Comparison of ENCODE assay signal across 18 cellular contexts in the genomic region with DNA sequence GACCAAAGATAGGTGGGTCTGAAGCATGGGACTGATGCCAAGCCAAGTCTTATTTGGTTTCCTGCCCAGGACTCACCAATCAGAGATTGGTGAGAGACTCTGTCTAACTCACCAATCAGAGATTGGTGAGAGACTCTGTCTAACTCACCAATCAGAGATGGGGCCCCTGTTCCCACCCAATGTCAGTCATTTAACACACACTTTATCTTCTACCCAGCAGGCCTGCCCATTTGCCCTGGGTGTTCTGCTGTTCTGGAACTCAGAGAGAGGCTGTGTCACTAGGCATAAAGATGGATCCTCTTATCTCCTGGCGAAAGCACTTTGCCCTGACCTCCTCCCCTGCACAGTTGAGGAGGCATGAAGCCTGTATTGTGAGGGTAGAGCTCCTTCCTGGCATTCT. TPM values are rescaled to one million over a fixed set of nuclear protein-coding genes. Genes with fewer than 3 reads are reported as not detected.
A peak's percentile ranks its signal among the peaks of the same experiment; 100 is the strongest.
DNase-seq lines count a peak whose midpoint lies in the region; ATAC-seq and TF ChIP-seq lines count a peak whose summit lies in the region.
"Had no signal": no experiment of that assay in that cellular context is flagged by ENCODE, and none has a peak within 500 bp of the region (broad histone marks: within the 10 kb centered on the region; RNA-seq: fewer than 3 reads in every experiment).

No MANE protein-coding gene starts in this region.

- peak overlapping the region; percentile 18 for H2AFZ ChIP-seq in mammary epithelial cell (ENCODE audit: low read depth, low read length)

- peaks cover 8% of the 10 kb centered on the region for H3K4me1 ChIP-seq in mammary epithelial cell (ENCODE audit: insufficient read depth, low read length)
- H3K4me1 ChIP-seq: prostate gland had no signal

- intact Hi-C loops in mammary epithelial cell (cut with micrococcal nuclease) (loop anchor here (10.0 kb wide), 1 partner anchor 232 kb away; a partner anchor contains a TSS), MCF 10A (cut with micrococcal nuclease) (loop anchor here (5.0 kb wide), 1 partner anchor 235 kb away; a partner anchor contains a TSS)

- no peaks in the 10 kb centered on the region for H3K36me3 ChIP-seq in mammary epithelial cell (ENCODE audit: insufficient read depth, low read length)
- H3K36me3 ChIP-seq: HAP-1, heart right ventricle, prostate gland, spleen, tibial nerve had no signal

- no peaks in the 10 kb centered on the region for H3K36me3 Mint-ChIP-seq in MCF 10A (ENCODE audit: insufficient read depth, unreplicated experiment)
- H3K36me3 Mint-ChIP-seq: natural killer cell; stimulated activated memory B cell treated with anti-CD40 and anti-IgM and Interleukin-4, amounts not matched to agents 10 μg/mL and 1 μg/mL and 100 μg/mL, for 72 hours had no signal

- no peak overlapping the region for H3K9ac ChIP-seq in mammary epithelial cell (ENCODE audit: insufficient read depth, low read length)

- no peaks in the 10 kb centered on the region for H3K9me3 ChIP-seq in mammary epithelial cell (replicated peaks; ENCODE audit: insufficient read depth, low read length)
- H3K9me3 ChIP-seq: prostate gland had no signal

- H3K27ac Mint-ChIP-seq in MCF 10A (ENCODE audit: low read depth, unreplicated experiment): no peak overlapping the region
- H3K27ac Mint-ChIP-seq in stimulated activated naive CD8-positive, alpha-beta T cell treated with anti-CD3 and anti-CD28 coated beads, Interleukin-15, amount 100 ng/mL, for 72 hours: no peak overlapping the region
- H3K27ac Mint-ChIP-seq: natural killer cell; stimulated activated memory B cell treated with anti-CD40 and anti-IgM and Interleukin-4, amounts not matched to agents 10 μg/mL and 1 μg/mL and 100 μg/mL, for 72 hours had no signal

- POLR2A ChIA-PET in MCF 10A (lab: Yijun Ruan, JAX): interaction anchor here (1.3 to 1.6 kb wide), 2 partner anchors 128 to 130 kb away, joined by 5 read pairs; a partner anchor contains a TSS

- 100% methylated on average over 1 of the region's 1 CpG for WGBS in mammary epithelial cell (ENCODE audit: low coverage, missing lambda C conversion rate)

- H4K20me1 ChIP-seq in mammary epithelial cell (ENCODE audit: insufficient read depth, low read length): no peaks in the 10 kb centered on the region

- H3K4me3 ChIP-seq in mammary epithelial cell (replicated peaks in 1 of 3; ENCODE audit: insufficient read depth in 1 of 3, low read depth in 2 of 3, low read length in 3 of 3): no peak overlapping the region
- H3K4me3 ChIP-seq: HAP-1, heart right ventricle, prostate gland, spleen, tibial nerve had no signal

- H3K4me2 ChIP-seq in mammary epithelial cell (ENCODE audit: insufficient read depth, low read depth, low read length): no peak overlapping the region

- DNase-seq in mammary epithelial cell (no peak), MCF 10A (ENCODE audit: unreplicated experiment) (no peak), NCI-H226 (peak; percentile 49), amniotic epithelial cell (ENCODE audit: low read depth) (peak; percentile 55), NCI-H2171 treated with DMSO at 0.1 percent for 48 hours (lab: John Stamatoyannopoulos, UW) (no peak), NK-92 (lab: John Stamatoyannopoulos, UW; ENCODE audit: unreplicated experiment) (no peak), NOMO-1 treated with DMSO at 0.1 percent for 48 hours (lab: John Stamatoyannopoulos, UW; ENCODE audit: unreplicated experiment) (no peak)
- DNase-seq in stimulated activated naive CD8-positive, alpha-beta T cell treated with anti-CD3 and anti-CD28 coated beads, Interleukin-15, amount 100 ng/mL, for 72 hours: peak in 1 of 2 donors; percentile 17
- DNase-seq: DMS153, heart right ventricle, natural killer cell, NCI-H1417 treated with DMSO at 0.1 percent for 48 hours, SHP77, spleen had no signal

- no peaks in the 10 kb centered on the region for H3K9me3 Mint-ChIP-seq in MCF 10A (ENCODE audit: unreplicated experiment)
- H3K9me3 Mint-ChIP-seq in stimulated activated naive CD8-positive, alpha-beta T cell treated with anti-CD3 and anti-CD28 coated beads, Interleukin-15, amount 100 ng/mL, for 72 hours: no peaks in the 10 kb centered on the region
- H3K9me3 Mint-ChIP-seq: natural killer cell had no signal

- no TSS peak for BruUV-seq in mammary epithelial cell (replicated peaks; lab: Mats Ljungman, UMichigan)
- BruUV-seq in MCF 10A (replicated peaks; lab: Mats Ljungman, UMichigan): no TSS peak

- H3K27me3 ChIP-seq in mammary epithelial cell (ENCODE audit: insufficient read depth, low read length): no peaks in the 10 kb centered on the region
- H3K27me3 ChIP-seq: heart right ventricle, spleen, tibial nerve had no signal

- in situ Hi-C loops in mammary epithelial cell (cut with MboI; ENCODE audit: low sequenced_read_pairs in 2 of 2): loop anchor here in 1 of 2 donors (10.0 kb wide), 1 partner anchor 132 kb away; a partner anchor contains a TSS

- H3K79me2 ChIP-seq in mammary epithelial cell (ENCODE audit: insufficient read depth, low read length): no peaks in the 10 kb centered on the region

- no peak overlapping the region for H3K27ac ChIP-seq in mammary epithelial cell (ENCODE audit: insufficient read depth, low read depth, low read length)
- H3K27ac ChIP-seq: heart right ventricle, prostate gland, spleen, tibial nerve had no signal

- ATAC-seq in stimulated activated naive CD8-positive, alpha-beta T cell treated with anti-CD3 and anti-CD28 coated beads, Interleukin-15, amount 100 ng/mL, for 72 hours: peak; percentile 75
- ATAC-seq: heart right ventricle; natural killer cell; stimulated activated memory B cell treated with anti-CD40 and anti-IgM and Interleukin-4, amounts not matched to agents 10 μg/mL and 1 μg/mL and 100 μg/mL, for 72 hours had no signal

- TF ChIP-seq CTCF in mammary epithelial cell (conservative IDR thresholded peaks at IDR 0.05 in 1 of 2, IDR thresholded peaks at IDR 0.05 in 1 of 2; ENCODE audit: extremely low read depth in 1 of 2, insufficient read depth in 1 of 2, low read depth in 1 of 2, low read length in 2 of 2) (no peak), MCF 10A (IDR thresholded peaks at IDR 0.05; ENCODE audit: unreplicated experiment) (no peak)

- H3K4me3 Mint-ChIP-seq in MCF 10A (ENCODE audit: unreplicated experiment): no peak overlapping the region
- no peak overlapping the region for H3K4me3 Mint-ChIP-seq in stimulated activated naive CD8-positive, alpha-beta T cell treated with anti-CD3 and anti-CD28 coated beads, Interleukin-15, amount 100 ng/mL, for 72 hours
- H3K4me3 Mint-ChIP-seq: natural killer cell; stimulated activated memory B cell treated with anti-CD40 and anti-IgM and Interleukin-4, amounts not matched to agents 10 μg/mL and 1 μg/mL and 100 μg/mL, for 72 hours had no signal

- H3K27me3 Mint-ChIP-seq in MCF 10A (ENCODE audit: insufficient read depth, unreplicated experiment): no peaks in the 10 kb centered on the region
- no peaks in the 10 kb centered on the region for H3K27me3 Mint-ChIP-seq in stimulated activated naive CD8-positive, alpha-beta T cell treated with anti-CD3 and anti-CD28 coated beads, Interleukin-15, amount 100 ng/mL, for 72 hours
- H3K27me3 Mint-ChIP-seq: stimulated activated memory B cell treated with anti-CD40 and anti-IgM and Interleukin-4, amounts not matched to agents 10 μg/mL and 1 μg/mL and 100 μg/mL, for 72 hours had no signal

- H3K4me1 Mint-ChIP-seq in MCF 10A (ENCODE audit: insufficient read depth, unreplicated experiment): peaks cover 7% of the 10 kb centered on the region
- H3K4me1 Mint-ChIP-seq in stimulated activated naive CD8-positive, alpha-beta T cell treated with anti-CD3 and anti-CD28 coated beads, Interleukin-15, amount 100 ng/mL, for 72 hours: peaks cover 27% of the 10 kb centered on the region

- CTCF ChIA-PET in mammary epithelial cell (lab: Charles Lee; ENCODE audit: low non-redundant PET) (no interaction called here), MCF 10A (lab: Yijun Ruan, JAX) (interaction anchor here (1.6 to 4.0 kb wide), 2 partner anchors 10 to 130 kb away, joined by 5 to 46 read pairs; a partner anchor contains a TSS)

- dilution Hi-C loops in mammary epithelial cell (cut with HindIII; ENCODE audit: low sequenced_read_pairs): no loop called here

RNA-seq across cellular contexts. Expression of a gene that starts 5.4 kb away (rescaled TPM):
- total RNA-seq in mammary epithelial cell (10 to 100 TPM; 20.3 to 28.3 TPM), MCF 10A (2022) (19.8 and 21.9 TPM in 2 replicates)
- 14.7 TPM for polyA plus RNA-seq in mammary epithelial cell
- polyA minus RNA-seq in mammary epithelial cell: 25.9 TPM

Comparison
In these comparisons a context has a peak if more than half of its experiments do, and no peak if none do; other contexts are left out.
1. DNase-seq: peak in NCI-H226 (single experiment) and amniotic epithelial cell (single experiment); none in mammary epithelial cell (single experiment), MCF 10A (single experiment), NCI-H2171 treated with DMSO at 0.1 percent for 48 hours (single experiment), NK-92 (single experiment) and NOMO-1 treated with DMSO at 0.1 percent for 48 hours (single experiment).